In the genomic region with DNA sequence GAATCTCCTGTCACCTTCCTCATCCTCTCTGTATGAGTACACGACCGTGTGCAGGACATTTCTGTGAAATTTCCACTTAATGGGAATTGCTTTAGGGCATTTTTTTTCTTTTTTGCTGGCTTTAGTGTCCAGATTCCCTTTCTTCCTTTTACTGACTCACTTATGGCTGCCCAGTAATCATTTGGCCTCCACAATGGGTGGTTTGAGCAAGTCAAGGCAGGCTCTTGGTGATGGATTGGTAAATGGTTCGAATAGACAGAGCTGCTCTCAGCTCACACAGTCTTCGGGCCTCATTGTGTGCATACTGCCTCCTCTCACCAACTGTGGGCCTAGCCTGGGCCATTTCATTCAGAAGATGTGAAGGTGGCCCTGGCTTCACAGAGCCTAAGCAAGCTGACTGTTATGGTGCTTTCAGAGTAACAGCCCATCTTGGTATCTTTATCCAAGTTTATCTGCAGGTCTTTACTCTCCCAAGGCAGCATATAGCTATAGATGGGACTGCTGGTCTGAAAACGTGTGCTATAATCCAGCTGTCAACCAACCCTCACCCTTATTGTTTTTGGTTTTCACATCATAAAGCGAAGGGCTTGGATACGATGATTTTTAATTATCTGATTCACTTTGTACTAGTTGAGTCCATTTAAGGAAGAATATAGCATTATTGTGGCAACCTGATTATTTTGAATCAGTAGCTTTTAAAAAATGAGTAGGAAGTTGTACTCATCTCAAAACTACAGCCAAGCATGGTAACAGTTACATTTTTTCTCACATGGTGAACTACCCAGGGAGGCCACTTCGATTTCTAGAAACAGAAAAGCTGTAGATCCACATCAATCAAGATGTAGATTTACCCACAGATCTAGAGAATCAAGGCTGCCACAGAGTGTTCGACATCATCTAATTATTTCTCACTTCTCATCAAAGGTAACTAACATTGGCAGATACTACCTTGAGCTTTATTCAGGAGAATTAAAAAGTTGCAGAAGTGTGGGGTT, we compare ENCODE assay signal across 25 cellular contexts. TPM values are rescaled to one million over a fixed set of nuclear protein-coding genes. Genes with fewer than 3 reads are reported as not detected.
DNase-seq lines count a peak whose midpoint lies in the region; ATAC-seq and TF ChIP-seq lines count a peak whose summit lies in the region.
"Had no signal": no experiment of that assay in that cellular context is flagged by ENCODE, and none has a peak within 500 bp of the region (broad histone marks: within the 10 kb centered on the region; RNA-seq: fewer than 3 reads in every experiment).

No MANE protein-coding gene starts in this region.

- ATAC-seq in GM18502 (IDR thresholded peaks at IDR 0.05; ENCODE audit: poor library complexity, unreplicated experiment) (peak; percentile 48), RWPE2 (ENCODE audit: low read depth) (0 out of 3 replicates have a peak, but pooled peaks have one; percentile 37)
- ATAC-seq: HepG2; naive thymus-derived CD4-positive, alpha-beta T cell had no signal

- H3K36me3 Mint-ChIP-seq in activated naive CD4-positive, alpha-beta T cell treated with anti-CD3 and anti-CD28 coated beads, Interleukin-2, amount 50 U/mL, for 24 hours, result peaks cover 9% of the 10 kb centered on the region
- H3K36me3 Mint-ChIP-seq: activated naive CD4-positive, alpha-beta T cell treated with anti-CD3 and anti-CD28 coated beads, Interleukin-2, amount 10 ng/mL, durations not matched to agents 7 days and 5 days had no signal

- H3K4me1 Mint-ChIP-seq in activated naive CD4-positive, alpha-beta T cell treated with anti-CD3 and anti-CD28 coated beads, Interleukin-2, amount 50 U/mL, for 24 hours, result no peaks in the 10 kb centered on the region

- H2AFZ ChIP-seq in smooth muscle cell (ENCODE audit: low read depth) (no peak overlapping the region), MM.1S (ENCODE audit: low read length) (no peak overlapping the region)

- H3K36me3 ChIP-seq in RWPE2 (ENCODE audit: low read depth) (no peaks in the 10 kb centered on the region), smooth muscle cell (ENCODE audit: low read depth) (no peaks in the 10 kb centered on the region), MM.1S (replicated peaks; ENCODE audit: insufficient read depth, low read length) (no peaks in the 10 kb centered on the region)
- H3K36me3 ChIP-seq: right atrium auricular region had no signal

- no peaks in the 10 kb centered on the region for H3K27me3 Mint-ChIP-seq in activated naive CD4-positive, alpha-beta T cell treated with anti-CD3 and anti-CD28 coated beads, Interleukin-2, amount 50 U/mL, for 24 hours
- H3K27me3 Mint-ChIP-seq: activated naive CD4-positive, alpha-beta T cell treated with anti-CD3 and anti-CD28 coated beads, Interleukin-2, amount 10 ng/mL, durations not matched to agents 7 days and 5 days; CD4-positive, alpha-beta T cell; naive thymus-derived CD4-positive, alpha-beta T cell had no signal

- H3F3A ChIP-seq in smooth muscle cell (ENCODE audit: low read depth), result peaks cover 14% of the 10 kb centered on the region
- H3F3A ChIP-seq in MM.1S (ENCODE audit: insufficient read depth, low read length), result no peaks in the 10 kb centered on the region

- H4K20me1 ChIP-seq in smooth muscle cell (ENCODE audit: low read depth) (no peaks in the 10 kb centered on the region), MM.1S (ENCODE audit: insufficient read depth, low read length) (no peaks in the 10 kb centered on the region)

- intact Hi-C loops in lower leg skin (cut with DNase I; ENCODE audit: low total_unique reads), result no loop called here

- no peaks in the 10 kb centered on the region for H3K9me2 ChIP-seq in MM.1S (replicated peaks; ENCODE audit: insufficient read depth, low read length)

- H3K4me3 ChIP-seq in RWPE2 (ENCODE audit: severe bottlenecking), result no peak overlapping the region
- no peak overlapping the region for H3K4me3 ChIP-seq in smooth muscle cell
- H3K4me3 ChIP-seq in lower leg skin (ENCODE audit: low read depth, poor library complexity, severe bottlenecking), result no peak overlapping the region
- H3K4me3 ChIP-seq in MM.1S (ENCODE audit: low read length), result no peak overlapping the region
- H3K4me3 ChIP-seq: right atrium auricular region had no signal

- H3K4me1 ChIP-seq in RWPE2 (ENCODE audit: insufficient read depth, poor library complexity, severe bottlenecking), result no peaks in the 10 kb centered on the region
- peaks cover 8% of the 10 kb centered on the region for H3K4me1 ChIP-seq in smooth muscle cell (ENCODE audit: low read depth)
- no peaks in the 10 kb centered on the region for H3K4me1 ChIP-seq in MM.1S (ENCODE audit: low read length)
- H3K4me1 ChIP-seq: right atrium auricular region had no signal

- no peaks in the 10 kb centered on the region for H3K27me3 ChIP-seq in RWPE2 (ENCODE audit: insufficient read depth, poor library complexity, severe bottlenecking)
- H3K27me3 ChIP-seq in smooth muscle cell (ENCODE audit: low read depth), result no peaks in the 10 kb centered on the region
- no peaks in the 10 kb centered on the region for H3K27me3 ChIP-seq in MM.1S (replicated peaks; ENCODE audit: insufficient read depth, low read length)
- H3K27me3 ChIP-seq: right atrium auricular region had no signal

- H3K9ac ChIP-seq in smooth muscle cell (ENCODE audit: low read depth) (no peak overlapping the region), MM.1S (ENCODE audit: low read length) (no peak overlapping the region)

- no peaks in the 10 kb centered on the region for H3K9me3 Mint-ChIP-seq in activated naive CD4-positive, alpha-beta T cell treated with anti-CD3 and anti-CD28 coated beads, Interleukin-2, amount 50 U/mL, for 24 hours
- H3K9me3 Mint-ChIP-seq: activated naive CD4-positive, alpha-beta T cell treated with anti-CD3 and anti-CD28 coated beads, Interleukin-2, amount 10 ng/mL, durations not matched to agents 7 days and 5 days; CD4-positive, alpha-beta T cell; naive thymus-derived CD4-positive, alpha-beta T cell had no signal

- H3K79me2 ChIP-seq in smooth muscle cell (ENCODE audit: low read depth) (no peaks in the 10 kb centered on the region), MM.1S (ENCODE audit: low read length) (no peaks in the 10 kb centered on the region)

- H3K9me3 ChIP-seq in RWPE2 (ENCODE audit: severe bottlenecking) (no peaks in the 10 kb centered on the region), smooth muscle cell (replicated peaks; ENCODE audit: low read depth) (no peaks in the 10 kb centered on the region), MM.1S (replicated peaks; ENCODE audit: insufficient read depth, low read length) (no peaks in the 10 kb centered on the region)
- H3K9me3 ChIP-seq: right atrium auricular region had no signal

- no peak for TF ChIP-seq POLR2A in lower leg skin (IDR thresholded peaks at IDR 0.05)

- WGBS in smooth muscle cell (ENCODE audit: low lambda C conversion rate), result 78% methylated on average over 9 of the region's 9 CpGs
- WGBS in lower leg skin, 2 donors, result 87 to 88% methylated on average over 9 of the region's 9 CpGs

- DNase-seq in activated naive CD4-positive, alpha-beta T cell (lab: John Stamatoyannopoulos, UW), result no peak
- DNase-seq in RWPE2 (ENCODE audit: low spot score), result no peak
- DNase-seq in smooth muscle cell (lab: John Stamatoyannopoulos, UW; ENCODE audit: unreplicated experiment), result no peak
- DNase-seq in lower leg skin (ENCODE audit: low spot score in 2 of 2), result no peak
- no peak for DNase-seq in MM.1S
- DNase-seq in COLO668 (lab: John Stamatoyannopoulos, UW; ENCODE audit: unreplicated experiment), result no peak
- DNase-seq: activated CD4-positive, alpha-beta T cell treated with anti-CD3 and anti-CD28 coated beads for 48 hours; activated naive CD4-positive, alpha-beta T cell treated with anti-CD3 and anti-CD28 coated beads, Interleukin-2, amount 10 ng/mL, durations not matched to agents 7 days and 5 days; CD4-positive, alpha-beta T cell; effector CD4-positive, alpha-beta T cell; erythroblast; GDM1; naive thymus-derived CD4-positive, alpha-beta T cell; NCI-H1092; NCI-H1930; NCI-H774; SHP77 treated with DMSO at 0.1 percent for 48 hours; stimulated activated CD4-positive, alpha-beta T cell treated with anti-CD3 and anti-CD28 coated beads, Interleukin-12 subunit alpha, Interleukin-12 subunit beta, amount 100 ng/mL, for 4 hours; substantia nigra had no signal

- peak overlapping the region; percentile 27 for H3K4me2 ChIP-seq in smooth muscle cell
- H3K4me2 ChIP-seq in MM.1S (ENCODE audit: low read depth, low read length), result no peak overlapping the region

- no peak for TF ChIP-seq CTCF in RWPE2 (IDR thresholded peaks at IDR 0.05; ENCODE audit: poor library complexity, severe bottlenecking)
- no peak for TF ChIP-seq CTCF in smooth muscle cell (IDR thresholded peaks at IDR 0.05; ENCODE audit: borderline replicate concordance, insufficient read depth, poor library complexity, severe bottlenecking)
- no peak for TF ChIP-seq CTCF in lower leg skin (IDR thresholded peaks at IDR 0.05)
- TF ChIP-seq CTCF in MM.1S (IDR thresholded peaks at IDR 0.05; ENCODE audit: low read length), result no peak

- H3K27ac ChIP-seq in RWPE2 (ENCODE audit: poor library complexity, severe bottlenecking) (no peak overlapping the region), smooth muscle cell (ENCODE audit: low read depth) (peak overlapping the region; percentile 90), MM.1S (ENCODE audit: low read length) (no peak overlapping the region)
- H3K27ac ChIP-seq: HL-60, right atrium auricular region had no signal

- peak overlapping the region; percentile 59 for H3K27ac Mint-ChIP-seq in activated naive CD4-positive, alpha-beta T cell treated with anti-CD3 and anti-CD28 coated beads, Interleukin-2, amount 50 U/mL, for 24 hours
- H3K27ac Mint-ChIP-seq: activated naive CD4-positive, alpha-beta T cell treated with anti-CD3 and anti-CD28 coated beads, Interleukin-2, amount 10 ng/mL, durations not matched to agents 7 days and 5 days had no signal

- no peak overlapping the region for H3K4me3 Mint-ChIP-seq in activated naive CD4-positive, alpha-beta T cell treated with anti-CD3 and anti-CD28 coated beads, Interleukin-2, amount 50 U/mL, for 24 hours
- H3K4me3 Mint-ChIP-seq: activated naive CD4-positive, alpha-beta T cell treated with anti-CD3 and anti-CD28 coated beads, Interleukin-2, amount 10 ng/mL, durations not matched to agents 7 days and 5 days; CD4-positive, alpha-beta T cell; naive thymus-derived CD4-positive, alpha-beta T cell had no signal

RNA-seq across cellular contexts. Expression of gene CKMT2, which starts 50.4 kb away (rescaled TPM):
- 0.49 and 1.5 TPM in 2 replicates for total RNA-seq in smooth muscle cell
- polyA plus RNA-seq in smooth muscle cell, result 2.0 TPM in 1 of 2 replicates, not detected in the other
- total RNA-seq in lower leg skin, result 10 to 100 TPM in 1 of 4 donors, 1 to 10 TPM in 3; 4.0 to 19.7 (median 7.8) TPM
- total RNA-seq: chondrocyte; naive thymus-derived CD4-positive, alpha-beta T cell had no signal
- polyA plus RNA-seq: naive thymus-derived CD4-positive, alpha-beta T cell had no signal
